1 cellular context compared by ENCODE assay signal in the genomic region with DNA sequence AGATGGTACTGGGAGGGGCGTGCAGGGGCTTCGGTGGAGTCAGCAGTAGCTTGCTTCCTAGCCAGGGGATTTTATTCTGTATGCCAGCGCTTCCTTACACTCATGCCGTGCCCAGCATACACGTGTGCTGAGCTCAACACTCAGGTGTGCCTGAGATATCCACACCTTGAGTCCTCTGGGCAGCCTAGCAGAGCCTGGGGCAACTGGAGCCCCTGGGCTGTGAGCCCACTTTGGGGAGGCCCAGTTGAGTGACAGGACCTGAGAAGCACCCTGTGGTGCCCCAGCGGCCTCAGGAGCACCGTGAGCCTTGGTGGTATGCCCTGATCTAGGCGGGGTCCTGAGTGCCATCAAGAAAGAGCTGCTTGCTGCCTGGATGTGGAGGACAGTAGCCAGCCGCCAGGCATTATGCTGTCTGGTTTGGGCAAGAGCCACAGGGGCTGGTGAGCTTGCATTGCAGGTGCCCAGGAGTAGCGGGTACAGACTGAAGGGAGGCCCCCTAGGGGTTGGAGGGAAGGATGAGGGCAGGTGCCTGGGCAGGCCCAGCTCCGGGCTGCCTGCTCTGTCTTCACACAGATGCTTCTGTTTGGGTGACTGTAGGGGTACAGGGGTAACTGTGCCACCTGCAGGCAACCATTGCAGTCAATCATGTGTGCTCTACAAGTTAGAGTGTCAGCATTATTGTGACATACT.
TF ChIP-seq lines count a peak whose summit lies in the region.

No MANE protein-coding gene starts in this region.

TF ChIP-seq in HepG2, 621 proteins besides CTCF, POLR2A, EP300 and RAD21 (continued from another document):
- TF ChIP-seq ZBTB49 (CRISPR knock-in tag; IDR thresholded peaks at IDR 0.05; ENCODE audit: borderline replicate concordance): no peak
- TF ChIP-seq ZFP37 (CRISPR knock-in tag; IDR thresholded peaks at IDR 0.05; ENCODE audit: borderline replicate concordance): no peak
- no peak for TF ChIP-seq RBM22 (optimal IDR thresholded peaks at IDR 0.05; ENCODE audit: low read length)
TF ChIP-seq in HepG2: peak in this region for 3.
